ENCODE assay signal across 18 cellular contexts in the genomic region with DNA sequence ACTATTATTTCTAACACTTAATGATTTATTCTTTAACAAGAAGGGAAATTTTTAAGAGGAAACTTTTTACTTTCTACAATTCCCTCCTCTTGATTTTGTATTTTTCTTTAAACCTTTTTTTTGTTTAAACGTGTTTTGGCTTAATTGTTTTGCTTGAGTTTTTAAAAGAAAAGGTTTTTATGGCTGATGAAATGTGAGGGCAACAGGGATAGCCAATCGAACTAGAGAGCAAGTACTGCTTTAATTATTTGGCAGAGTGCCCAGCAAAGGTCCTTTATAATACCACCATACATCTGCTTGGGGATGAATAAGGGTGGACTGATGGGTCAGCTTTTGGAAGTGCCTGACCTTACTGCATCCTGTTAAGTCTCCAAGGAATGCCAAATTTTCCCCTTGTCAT. TPM values are rescaled to one million over a fixed set of nuclear protein-coding genes. Genes with fewer than 3 reads are reported as not detected.
"Had no signal": no experiment of that assay in that cellular context is flagged by ENCODE, and none has a peak within 500 bp of the region (broad histone marks: within the 10 kb centered on the region; RNA-seq: fewer than 3 reads in every experiment).

No MANE protein-coding gene starts in this region.

- H3K4me3 Mint-ChIP-seq: activated CD8-positive, alpha-beta memory T cell treated with anti-CD3 and anti-CD28 coated beads, Interleukin-2, amount 10 ng/mL, durations not matched to agents 7 days and 5 days; activated naive CD4-positive, alpha-beta T cell treated with anti-CD3 and anti-CD28 coated beads for 36 hours; activated naive CD8-positive, alpha-beta T cell treated with anti-CD3 and anti-CD28 coated beads, Interleukin-2, amount 50 U/mL, for 24 hours; natural killer cell had no signal

- H3K27me3 ChIP-seq: dorsolateral prefrontal cortex, tibial artery, vagina had no signal

- H3K27ac Mint-ChIP-seq: activated CD8-positive, alpha-beta memory T cell treated with anti-CD3 and anti-CD28 coated beads, Interleukin-2, amount 10 ng/mL, durations not matched to agents 7 days and 5 days; activated naive CD4-positive, alpha-beta T cell treated with anti-CD3 and anti-CD28 coated beads for 36 hours; activated naive CD8-positive, alpha-beta T cell treated with anti-CD3 and anti-CD28 coated beads, Interleukin-2, amount 50 U/mL, for 24 hours; activated T-helper 2 cell treated with anti-CD3 and anti-CD28 coated beads, Interferon-gamma antibody, Interleukin-2, Interleukin-4, amounts not matched to agents 10 μg/mL and 5 μg/mL and 100 μg/mL, durations not matched to agents 14 hours and 24 hours and 36 hours; natural killer cell had no signal

- H3K27ac ChIP-seq: dorsolateral prefrontal cortex, tibial artery, vagina, VCaP had no signal

- DNase-seq: activated CD4-positive, alpha-beta T cell treated with anti-CD3 and anti-CD28 coated beads, Interleukin-2, amount 50 U/mL, for 48 hours; activated CD8-positive, alpha-beta memory T cell treated with anti-CD3 and anti-CD28 coated beads, Interleukin-2, amount 10 ng/mL, durations not matched to agents 7 days and 5 days; activated naive CD4-positive, alpha-beta T cell treated with anti-CD3 and anti-CD28 coated beads for 36 hours; activated naive CD8-positive, alpha-beta T cell treated with anti-CD3 and anti-CD28 coated beads, Interleukin-2, amount 50 U/mL, for 24 hours; activated T-cell treated with anti-CD3 and anti-CD28 coated beads, Interleukin-2, amount 50 U/mL, for 1 hour; dorsolateral prefrontal cortex; hippocampal formation; kidney glomerular epithelial cell; mesenchymal stem cell; natural killer cell; occipital lobe; stimulated activated CD4-positive, alpha-beta T cell treated with anti-CD3 and anti-CD28 coated beads, Interleukin-15, amount 100 ng/mL, for 24 hours; stimulated activated CD4-positive, alpha-beta T cell treated with anti-CD3 and anti-CD28 coated beads, Interleukin-4, amount 100 ng/mL, for 24 hours; tibial artery had no signal

- H3K27me3 Mint-ChIP-seq: activated CD8-positive, alpha-beta memory T cell treated with anti-CD3 and anti-CD28 coated beads, Interleukin-2, amount 10 ng/mL, durations not matched to agents 7 days and 5 days; activated naive CD8-positive, alpha-beta T cell treated with anti-CD3 and anti-CD28 coated beads, Interleukin-2, amount 50 U/mL, for 24 hours had no signal

- H3K4me1 ChIP-seq: tibial artery, vagina had no signal

RNA-seq across cellular contexts. Expression of a gene that starts 54.6 kb away (rescaled TPM):
- total RNA-seq: astrocyte had no signal
